Comparison of ENCODE assay signal across 19 cellular contexts in the genomic region with DNA sequence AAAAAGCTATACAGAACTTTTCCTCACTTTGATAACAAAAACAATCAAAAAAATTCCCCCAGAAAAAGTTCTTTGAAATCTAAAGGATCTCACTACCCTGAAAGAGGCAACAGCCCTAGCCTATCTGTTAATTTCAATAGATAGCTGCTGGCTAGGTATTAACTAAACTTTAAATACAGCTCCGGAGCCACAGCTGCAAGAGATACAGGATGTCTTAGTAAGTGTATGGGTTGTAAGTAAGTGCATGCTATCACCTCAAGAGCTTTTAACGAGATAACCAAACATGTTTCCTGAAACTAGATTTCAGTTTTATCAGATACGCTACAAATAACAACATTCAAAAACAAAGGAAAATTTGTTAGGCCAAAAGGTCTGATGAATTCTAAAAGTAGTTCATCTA.
DNase-seq lines count a peak whose midpoint lies in the region; ATAC-seq and TF ChIP-seq lines count a peak whose summit lies in the region.
"Had no signal": no experiment of that assay in that cellular context is flagged by ENCODE, and none has a peak within 500 bp of the region (broad histone marks: within the 10 kb centered on the region; RNA-seq: fewer than 3 reads in every experiment).

No MANE protein-coding gene starts in this region.

- H3K9me2 ChIP-seq in Karpas-422 (replicated peaks; ENCODE audit: insufficient read depth, low read length) = no peaks in the 10 kb centered on the region

- H3K27me3 Mint-ChIP-seq in activated CD4-positive, alpha-beta T cell treated with anti-CD3 and anti-CD28 coated beads, Interleukin-2, amount 10 ng/mL, durations not matched to agents 7 days and 5 days = no peaks in the 10 kb centered on the region
- H3K27me3 Mint-ChIP-seq in activated CD8-positive, alpha-beta T cell treated with anti-CD3 and anti-CD28 coated beads for 36 hours = no peaks in the 10 kb centered on the region
- H3K27me3 Mint-ChIP-seq in natural killer cell (ENCODE audit: low read depth in 2 of 2) = no peaks in the 10 kb centered on the region

- peaks cover 3% of the 10 kb centered on the region for H3K9me3 Mint-ChIP-seq in activated CD4-positive, alpha-beta T cell treated with anti-CD3 and anti-CD28 coated beads, Interleukin-2, amount 10 ng/mL, durations not matched to agents 7 days and 5 days
- H3K9me3 Mint-ChIP-seq in activated CD8-positive, alpha-beta T cell treated with anti-CD3 and anti-CD28 coated beads for 36 hours = no peaks in the 10 kb centered on the region
- H3K9me3 Mint-ChIP-seq in natural killer cell = no peaks in the 10 kb centered on the region

- peak overlapping the region; percentile 63 for H3K4me3 Mint-ChIP-seq in activated CD4-positive, alpha-beta T cell treated with anti-CD3 and anti-CD28 coated beads, Interleukin-2, amount 10 ng/mL, durations not matched to agents 7 days and 5 days
- H3K4me3 Mint-ChIP-seq in activated CD8-positive, alpha-beta T cell treated with anti-CD3 and anti-CD28 coated beads for 36 hours = peak overlapping the region; percentile 60
- H3K4me3 Mint-ChIP-seq in natural killer cell = peak overlapping the region; percentile 73
- H3K4me3 Mint-ChIP-seq: CD14-positive monocyte had no signal

- peaks cover 7% of the 10 kb centered on the region; the same call in 1 of the 2 replicates for H3K36me3 ChIP-seq in Karpas-422 (ENCODE audit: insufficient read depth, low read length)
- peaks cover 9% of the 10 kb centered on the region for H3K36me3 ChIP-seq in osteoblast (ENCODE audit: insufficient read depth, low read length)
- H3K36me3 ChIP-seq: HAP-1 had no signal

- H3K36me3 Mint-ChIP-seq in activated CD4-positive, alpha-beta T cell treated with anti-CD3 and anti-CD28 coated beads, Interleukin-2, amount 10 ng/mL, durations not matched to agents 7 days and 5 days (ENCODE audit: low read depth) = peaks cover 20% of the 10 kb centered on the region
- peaks cover 11% of the 10 kb centered on the region for H3K36me3 Mint-ChIP-seq in activated CD8-positive, alpha-beta T cell treated with anti-CD3 and anti-CD28 coated beads for 36 hours (ENCODE audit: low read depth)
- H3K36me3 Mint-ChIP-seq in natural killer cell = no peaks in the 10 kb centered on the region
- H3K36me3 Mint-ChIP-seq: CD14-positive monocyte had no signal

- H3K9me3 ChIP-seq in Karpas-422 (ENCODE audit: low read length) = no peaks in the 10 kb centered on the region
- no peaks in the 10 kb centered on the region for H3K9me3 ChIP-seq in osteoblast (ENCODE audit: low read depth, low read length)
- H3K9me3 ChIP-seq: body of pancreas, HAP-1 had no signal

- CTCF ChIA-PET in activated CD4-positive, alpha-beta T cell treated with anti-CD3 and anti-CD28 coated beads, Interleukin-2, amount 10 ng/mL, durations not matched to agents 7 days and 5 days (lab: Charles Lee) = interaction anchor here (1.0 kb wide), 1 partner anchor 9 kb away, joined by 4 read pairs; no protein-coding TSS in a partner anchor
- CTCF ChIA-PET in activated CD8-positive, alpha-beta T cell treated with anti-CD3 and anti-CD28 coated beads for 36 hours (lab: Charles Lee) = interaction anchor here (0.7 to 2.3 kb wide), 15 partner anchors 9 to 301 kb away, joined by 3 to 10 read pairs (median 3); no protein-coding TSS in a partner anchor

- H3K4me1 ChIP-seq in Karpas-422 (ENCODE audit: low read length) (peaks cover 61% of the 10 kb centered on the region), osteoblast (ENCODE audit: insufficient read depth, low read length) (peaks cover 5% of the 10 kb centered on the region)
- H3K4me1 ChIP-seq: body of pancreas, HAP-1 had no signal

- TF ChIP-seq CTCF in activated CD8-positive, alpha-beta T cell treated with anti-CD3 and anti-CD28 coated beads for 36 hours (IDR thresholded peaks at IDR 0.05) = no peak
- TF ChIP-seq CTCF in natural killer cell (IDR thresholded peaks at IDR 0.05) = no peak
- TF ChIP-seq CTCF in osteoblast (IDR thresholded peaks at IDR 0.05; ENCODE audit: extremely low read depth, low read depth, low read length) = no peak

- H3K27me3 ChIP-seq in Karpas-422 (ENCODE audit: low read length) (no peaks in the 10 kb centered on the region), osteoblast (ENCODE audit: insufficient read depth, low read length) (no peaks in the 10 kb centered on the region)
- H3K27me3 ChIP-seq: body of pancreas had no signal

- intact Hi-C loops in activated CD8-positive, alpha-beta T cell treated with anti-CD3 and anti-CD28 coated beads for 36 hours (cut with micrococcal nuclease) = no loop called here
- intact Hi-C loops in natural killer cell (cut with micrococcal nuclease) = loop anchor here (1.0 kb wide), 1 partner anchor 11 kb away; no protein-coding TSS in a partner anchor

- H3K27ac Mint-ChIP-seq in activated CD4-positive, alpha-beta T cell treated with anti-CD3 and anti-CD28 coated beads, Interleukin-2, amount 10 ng/mL, durations not matched to agents 7 days and 5 days = no peak overlapping the region
- peak overlapping the region; percentile 90 for H3K27ac Mint-ChIP-seq in activated CD8-positive, alpha-beta T cell treated with anti-CD3 and anti-CD28 coated beads for 36 hours
- H3K27ac Mint-ChIP-seq in natural killer cell = peak overlapping the region; percentile 80 to 83
- H3K27ac Mint-ChIP-seq: CD14-positive monocyte had no signal

- H3K4me3 ChIP-seq in Karpas-422 (ENCODE audit: low read length) (no peak overlapping the region), osteoblast (ENCODE audit: insufficient read depth, low read length) (no peak overlapping the region)
- H3K4me3 ChIP-seq: body of pancreas, HAP-1 had no signal

- H3K9ac ChIP-seq in Karpas-422 (ENCODE audit: low read length) = no peak overlapping the region

- POLR2A ChIA-PET in activated CD4-positive, alpha-beta T cell treated with anti-CD3 and anti-CD28 coated beads, Interleukin-2, amount 10 ng/mL, durations not matched to agents 7 days and 5 days (lab: Charles Lee) = interaction anchor here (0.6 to 1.0 kb wide), 2 partner anchors 12 to 29 kb away, joined by 3 to 4 read pairs; no protein-coding TSS in a partner anchor
- POLR2A ChIA-PET in activated CD8-positive, alpha-beta T cell treated with anti-CD3 and anti-CD28 coated beads for 36 hours (lab: Charles Lee) = interaction anchor here (0.5 to 2.9 kb wide), 3 partner anchors 146 to 1552 kb away, joined by 3 to 12 read pairs (median 3); partner anchors contain the start of gene KLF12

- H3K4me1 Mint-ChIP-seq in activated CD4-positive, alpha-beta T cell treated with anti-CD3 and anti-CD28 coated beads, Interleukin-2, amount 10 ng/mL, durations not matched to agents 7 days and 5 days = peaks cover 45% of the 10 kb centered on the region
- peaks cover 55% of the 10 kb centered on the region for H3K4me1 Mint-ChIP-seq in activated CD8-positive, alpha-beta T cell treated with anti-CD3 and anti-CD28 coated beads for 36 hours (ENCODE audit: low read depth)
- H3K4me1 Mint-ChIP-seq in natural killer cell = peaks cover 35 to 41% of the 10 kb centered on the region in 2 donors
- H3K4me1 Mint-ChIP-seq: CD14-positive monocyte had no signal

- peak; percentile 34 for DNase-seq in activated CD4-positive, alpha-beta T cell treated with anti-CD3 and anti-CD28 coated beads, Interleukin-2, amount 10 ng/mL, durations not matched to agents 7 days and 5 days
- no peak for DNase-seq in activated CD4-positive, alpha-beta T cell treated with anti-CD3 and anti-CD28 coated beads, Interleukin-2, amount 50 U/mL, for 1 hour
- DNase-seq in Karpas-422 = no peak
- peak; percentile 36 for DNase-seq in activated CD8-positive, alpha-beta T cell treated with anti-CD3 and anti-CD28 coated beads for 36 hours
- no peak for DNase-seq in natural killer cell
- no peak for DNase-seq in HPDE6-E6E7 (ENCODE audit: extremely low spot score)
- DNase-seq in osteoblast (ENCODE audit: insufficient read length, low spot score, missing footprints) = no peak
- DNase-seq: body of pancreas; left colon; NCI-H446 treated with DMSO at 0.1 percent for 48 hours; nucleus accumbens; right cardiac atrium; SHP77; stimulated activated CD4-positive, alpha-beta T cell treated with anti-CD3 and anti-CD28 coated beads, Interleukin-15, amount 100 ng/mL, for 24 hours; stimulated activated naive CD4-positive, alpha-beta T cell treated with Interleukin-2 at 50 U/mL for 16 hours had no signal

- H3K4me2 ChIP-seq in Karpas-422 (ENCODE audit: low read depth, low read length, poor library complexity, severe bottlenecking) (no peak overlapping the region), osteoblast (ENCODE audit: insufficient read depth, low read length) (no peak overlapping the region)

- H3K27ac ChIP-seq in Karpas-422 (ENCODE audit: low read length) (peak overlapping the region; percentile 98), osteoblast (ENCODE audit: low read depth, low read length) (no peak overlapping the region)
- H3K27ac ChIP-seq: body of pancreas, epithelial cell of prostate had no signal

- peaks cover 79% of the 10 kb centered on the region for H3K79me2 ChIP-seq in Karpas-422 (ENCODE audit: low read length)
- peaks cover 92% of the 10 kb centered on the region for H3K79me2 ChIP-seq in osteoblast (ENCODE audit: insufficient read depth, low read length)

- H4K20me1 ChIP-seq in Karpas-422 (ENCODE audit: insufficient read depth, low read depth, low read length) = no peaks in the 10 kb centered on the region
- H4K20me1 ChIP-seq in osteoblast (ENCODE audit: insufficient read depth, low read length) = peaks cover 23% of the 10 kb centered on the region

- H2AFZ ChIP-seq in Karpas-422 (ENCODE audit: low read length) (no peak overlapping the region), osteoblast (ENCODE audit: low read length) (no peak overlapping the region)

- peak; percentile 38 for ATAC-seq in activated CD8-positive, alpha-beta T cell treated with anti-CD3 and anti-CD28 coated beads for 36 hours
- ATAC-seq in natural killer cell (peak; percentile 58 to 72 (median 67)), GM18517 (IDR thresholded peaks at IDR 0.05; ENCODE audit: unreplicated experiment) (no peak)
- ATAC-seq: body of pancreas, left colon had no signal

Comparison
In these comparisons a context has a peak if more than half of its experiments do, and no peak if none do; other contexts are left out.
1. DNase-seq: peak in activated CD4-positive, alpha-beta T cell treated with anti-CD3 and anti-CD28 coated beads, Interleukin-2, amount 10 ng/mL, durations not matched to agents 7 days and 5 days (single experiment) and activated CD8-positive, alpha-beta T cell treated with anti-CD3 and anti-CD28 coated beads for 36 hours (single experiment); none in activated CD4-positive, alpha-beta T cell treated with anti-CD3 and anti-CD28 coated beads, Interleukin-2, amount 50 U/mL, for 1 hour (single experiment), Karpas-422 (single experiment), natural killer cell (single experiment), HPDE6-E6E7 (single experiment) and osteoblast (single experiment).
2. Peak in every context shown above with its lines, with median percentiles within 50 percentile points of each other: H3K4me3 Mint-ChIP-seq.